ENCODE assay signal across 1 cellular context in the genomic region with DNA sequence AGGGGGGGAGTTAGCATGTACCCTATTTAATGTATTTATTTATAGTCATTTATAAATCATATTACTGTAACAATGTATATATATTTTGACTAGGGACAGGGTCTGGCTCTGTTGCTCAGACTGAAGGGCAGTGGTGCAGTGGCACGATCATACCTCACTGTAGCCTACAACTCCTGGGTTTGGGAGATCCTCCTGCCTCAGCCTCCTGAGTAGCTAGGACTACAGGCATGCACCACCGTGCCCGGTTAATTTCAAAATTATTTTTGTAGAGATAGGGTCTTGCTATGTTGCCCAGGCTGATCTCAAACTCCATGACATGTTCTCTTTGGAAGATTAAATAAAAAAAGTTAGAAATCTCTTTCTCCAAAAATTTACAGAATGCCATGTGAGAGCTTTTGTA.
TF ChIP-seq lines count a peak whose summit lies in the region.

No MANE protein-coding gene starts in this region.

TF ChIP-seq in HepG2, 621 proteins besides CTCF, POLR2A, EP300 and RAD21:
- TF ChIP-seq GTF2F1 (IDR thresholded peaks at IDR 0.05; ENCODE audit: low read length): no peak
- TF ChIP-seq ZNF614 (CRISPR knock-in tag; IDR thresholded peaks at IDR 0.05; ENCODE audit: borderline replicate concordance): no peak
- TF ChIP-seq ZNF121 (CRISPR knock-in tag; IDR thresholded peaks at IDR 0.05): peak; percentile 91
- TF ChIP-seq TEAD2 (CRISPR knock-in tag; IDR thresholded peaks at IDR 0.05): no peak
- 0 out of 2 replicates have a peak, but pooled peaks have one; percentile 11 for TF ChIP-seq SNAPC2 (CRISPR knock-in tag; IDR thresholded peaks at IDR 0.05)
- TF ChIP-seq, protein P1, sequence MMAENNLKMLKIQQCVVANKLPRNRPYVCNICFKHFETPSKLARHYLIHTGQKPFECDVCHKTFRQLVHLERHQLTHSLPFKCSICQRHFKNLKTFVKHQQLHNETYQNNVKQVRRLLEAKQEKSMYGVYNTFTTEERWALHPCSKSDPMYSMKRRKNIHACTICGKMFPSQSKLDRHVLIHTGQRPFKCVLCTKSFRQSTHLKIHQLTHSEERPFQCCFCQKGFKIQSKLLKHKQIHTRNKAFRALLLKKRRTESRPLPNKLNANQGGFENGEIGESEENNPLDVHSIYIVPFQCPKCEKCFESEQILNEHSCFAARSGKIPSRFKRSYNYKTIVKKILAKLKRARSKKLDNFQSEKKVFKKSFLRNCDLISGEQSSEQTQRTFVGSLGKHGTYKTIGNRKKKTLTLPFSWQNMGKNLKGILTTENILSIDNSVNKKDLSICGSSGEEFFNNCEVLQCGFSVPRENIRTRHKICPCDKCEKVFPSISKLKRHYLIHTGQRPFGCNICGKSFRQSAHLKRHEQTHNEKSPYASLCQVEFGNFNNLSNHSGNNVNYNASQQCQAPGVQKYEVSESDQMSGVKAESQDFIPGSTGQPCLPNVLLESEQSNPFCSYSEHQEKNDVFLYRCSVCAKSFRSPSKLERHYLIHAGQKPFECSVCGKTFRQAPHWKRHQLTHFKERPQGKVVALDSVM (CRISPR knock-in tag; IDR thresholded peaks at IDR 0.05): peak; percentile 65; the same call in 1 of the 2 replicates
- TF ChIP-seq KDM2A (CRISPR knock-in tag; IDR thresholded peaks at IDR 0.05; ENCODE audit: borderline replicate concordance, low read depth): 0 out of 2 replicates have a peak, but pooled peaks have one; percentile 28
- TF ChIP-seq, protein P2, sequence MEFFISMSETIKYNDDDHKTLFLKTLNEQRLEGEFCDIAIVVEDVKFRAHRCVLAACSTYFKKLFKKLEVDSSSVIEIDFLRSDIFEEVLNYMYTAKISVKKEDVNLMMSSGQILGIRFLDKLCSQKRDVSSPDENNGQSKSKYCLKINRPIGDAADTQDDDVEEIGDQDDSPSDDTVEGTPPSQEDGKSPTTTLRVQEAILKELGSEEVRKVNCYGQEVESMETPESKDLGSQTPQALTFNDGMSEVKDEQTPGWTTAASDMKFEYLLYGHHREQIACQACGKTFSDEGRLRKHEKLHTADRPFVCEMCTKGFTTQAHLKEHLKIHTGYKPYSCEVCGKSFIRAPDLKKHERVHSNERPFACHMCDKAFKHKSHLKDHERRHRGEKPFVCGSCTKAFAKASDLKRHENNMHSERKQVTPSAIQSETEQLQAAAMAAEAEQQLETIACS (CRISPR knock-in tag; IDR thresholded peaks at IDR 0.05): no peak
- TF ChIP-seq, protein P3, sequence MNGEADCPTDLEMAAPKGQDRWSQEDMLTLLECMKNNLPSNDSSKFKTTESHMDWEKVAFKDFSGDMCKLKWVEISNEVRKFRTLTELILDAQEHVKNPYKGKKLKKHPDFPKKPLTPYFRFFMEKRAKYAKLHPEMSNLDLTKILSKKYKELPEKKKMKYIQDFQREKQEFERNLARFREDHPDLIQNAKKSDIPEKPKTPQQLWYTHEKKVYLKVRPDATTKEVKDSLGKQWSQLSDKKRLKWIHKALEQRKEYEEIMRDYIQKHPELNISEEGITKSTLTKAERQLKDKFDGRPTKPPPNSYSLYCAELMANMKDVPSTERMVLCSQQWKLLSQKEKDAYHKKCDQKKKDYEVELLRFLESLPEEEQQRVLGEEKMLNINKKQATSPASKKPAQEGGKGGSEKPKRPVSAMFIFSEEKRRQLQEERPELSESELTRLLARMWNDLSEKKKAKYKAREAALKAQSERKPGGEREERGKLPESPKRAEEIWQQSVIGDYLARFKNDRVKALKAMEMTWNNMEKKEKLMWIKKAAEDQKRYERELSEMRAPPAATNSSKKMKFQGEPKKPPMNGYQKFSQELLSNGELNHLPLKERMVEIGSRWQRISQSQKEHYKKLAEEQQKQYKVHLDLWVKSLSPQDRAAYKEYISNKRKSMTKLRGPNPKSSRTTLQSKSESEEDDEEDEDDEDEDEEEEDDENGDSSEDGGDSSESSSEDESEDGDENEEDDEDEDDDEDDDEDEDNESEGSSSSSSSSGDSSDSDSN (CRISPR knock-in tag; IDR thresholded peaks at IDR 0.05): 0 out of 2 replicates have a peak, but pooled peaks have one; percentile 20
- TF ChIP-seq FOXK1 (CRISPR knock-in tag; IDR thresholded peaks at IDR 0.05; ENCODE audit: borderline replicate concordance, low read depth): no peak
- TF ChIP-seq, protein P4, sequence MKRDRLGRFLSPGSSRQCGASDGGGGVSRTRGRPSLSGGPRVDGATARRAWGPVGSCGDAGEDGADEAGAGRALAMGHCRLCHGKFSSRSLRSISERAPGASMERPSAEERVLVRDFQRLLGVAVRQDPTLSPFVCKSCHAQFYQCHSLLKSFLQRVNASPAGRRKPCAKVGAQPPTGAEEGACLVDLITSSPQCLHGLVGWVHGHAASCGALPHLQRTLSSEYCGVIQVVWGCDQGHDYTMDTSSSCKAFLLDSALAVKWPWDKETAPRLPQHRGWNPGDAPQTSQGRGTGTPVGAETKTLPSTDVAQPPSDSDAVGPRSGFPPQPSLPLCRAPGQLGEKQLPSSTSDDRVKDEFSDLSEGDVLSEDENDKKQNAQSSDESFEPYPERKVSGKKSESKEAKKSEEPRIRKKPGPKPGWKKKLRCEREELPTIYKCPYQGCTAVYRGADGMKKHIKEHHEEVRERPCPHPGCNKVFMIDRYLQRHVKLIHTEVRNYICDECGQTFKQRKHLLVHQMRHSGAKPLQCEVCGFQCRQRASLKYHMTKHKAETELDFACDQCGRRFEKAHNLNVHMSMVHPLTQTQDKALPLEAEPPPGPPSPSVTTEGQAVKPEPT (CRISPR knock-in tag; IDR thresholded peaks at IDR 0.05; ENCODE audit: low read depth): 0 out of 2 replicates have a peak, but pooled peaks have one; percentile 45
- TF ChIP-seq, protein P5, sequence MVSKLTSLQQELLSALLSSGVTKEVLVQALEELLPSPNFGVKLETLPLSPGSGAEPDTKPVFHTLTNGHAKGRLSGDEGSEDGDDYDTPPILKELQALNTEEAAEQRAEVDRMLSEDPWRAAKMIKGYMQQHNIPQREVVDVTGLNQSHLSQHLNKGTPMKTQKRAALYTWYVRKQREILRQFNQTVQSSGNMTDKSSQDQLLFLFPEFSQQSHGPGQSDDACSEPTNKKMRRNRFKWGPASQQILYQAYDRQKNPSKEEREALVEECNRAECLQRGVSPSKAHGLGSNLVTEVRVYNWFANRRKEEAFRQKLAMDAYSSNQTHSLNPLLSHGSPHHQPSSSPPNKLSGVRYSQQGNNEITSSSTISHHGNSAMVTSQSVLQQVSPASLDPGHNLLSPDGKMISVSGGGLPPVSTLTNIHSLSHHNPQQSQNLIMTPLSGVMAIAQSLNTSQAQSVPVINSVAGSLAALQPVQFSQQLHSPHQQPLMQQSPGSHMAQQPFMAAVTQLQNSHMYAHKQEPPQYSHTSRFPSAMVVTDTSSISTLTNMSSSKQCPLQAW (CRISPR knock-in tag; IDR thresholded peaks at IDR 0.05): 0 out of 2 replicates have a peak, but pooled peaks have one; percentile 6
- TF ChIP-seq, protein P6, sequence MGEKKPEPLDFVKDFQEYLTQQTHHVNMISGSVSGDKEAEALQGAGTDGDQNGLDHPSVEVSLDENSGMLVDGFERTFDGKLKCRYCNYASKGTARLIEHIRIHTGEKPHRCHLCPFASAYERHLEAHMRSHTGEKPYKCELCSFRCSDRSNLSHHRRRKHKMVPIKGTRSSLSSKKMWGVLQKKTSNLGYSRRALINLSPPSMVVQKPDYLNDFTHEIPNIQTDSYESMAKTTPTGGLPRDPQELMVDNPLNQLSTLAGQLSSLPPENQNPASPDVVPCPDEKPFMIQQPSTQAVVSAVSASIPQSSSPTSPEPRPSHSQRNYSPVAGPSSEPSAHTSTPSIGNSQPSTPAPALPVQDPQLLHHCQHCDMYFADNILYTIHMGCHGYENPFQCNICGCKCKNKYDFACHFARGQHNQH (CRISPR knock-in tag; IDR thresholded peaks at IDR 0.05): 0 out of 2 replicates have a peak, but pooled peaks have one; percentile 6
- TF ChIP-seq ZNF678 (CRISPR knock-in tag; IDR thresholded peaks at IDR 0.05): 0 out of 2 replicates have a peak, but pooled peaks have one; percentile 28
- TF ChIP-seq, protein P7, sequence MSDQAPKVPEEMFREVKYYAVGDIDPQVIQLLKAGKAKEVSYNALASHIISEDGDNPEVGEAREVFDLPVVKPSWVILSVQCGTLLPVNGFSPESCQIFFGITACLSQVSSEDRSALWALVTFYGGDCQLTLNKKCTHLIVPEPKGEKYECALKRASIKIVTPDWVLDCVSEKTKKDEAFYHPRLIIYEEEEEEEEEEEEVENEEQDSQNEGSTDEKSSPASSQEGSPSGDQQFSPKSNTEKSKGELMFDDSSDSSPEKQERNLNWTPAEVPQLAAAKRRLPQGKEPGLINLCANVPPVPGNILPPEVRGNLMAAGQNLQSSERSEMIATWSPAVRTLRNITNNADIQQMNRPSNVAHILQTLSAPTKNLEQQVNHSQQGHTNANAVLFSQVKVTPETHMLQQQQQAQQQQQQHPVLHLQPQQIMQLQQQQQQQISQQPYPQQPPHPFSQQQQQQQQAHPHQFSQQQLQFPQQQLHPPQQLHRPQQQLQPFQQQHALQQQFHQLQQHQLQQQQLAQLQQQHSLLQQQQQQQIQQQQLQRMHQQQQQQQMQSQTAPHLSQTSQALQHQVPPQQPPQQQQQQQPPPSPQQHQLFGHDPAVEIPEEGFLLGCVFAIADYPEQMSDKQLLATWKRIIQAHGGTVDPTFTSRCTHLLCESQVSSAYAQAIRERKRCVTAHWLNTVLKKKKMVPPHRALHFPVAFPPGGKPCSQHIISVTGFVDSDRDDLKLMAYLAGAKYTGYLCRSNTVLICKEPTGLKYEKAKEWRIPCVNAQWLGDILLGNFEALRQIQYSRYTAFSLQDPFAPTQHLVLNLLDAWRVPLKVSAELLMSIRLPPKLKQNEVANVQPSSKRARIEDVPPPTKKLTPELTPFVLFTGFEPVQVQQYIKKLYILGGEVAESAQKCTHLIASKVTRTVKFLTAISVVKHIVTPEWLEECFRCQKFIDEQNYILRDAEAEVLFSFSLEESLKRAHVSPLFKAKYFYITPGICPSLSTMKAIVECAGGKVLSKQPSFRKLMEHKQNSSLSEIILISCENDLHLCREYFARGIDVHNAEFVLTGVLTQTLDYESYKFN (CRISPR knock-in tag; conservative IDR thresholded peaks at IDR 0.05): peak; percentile 1; the same call in 1 of the 2 replicates
- peak; percentile 58; the same call in 1 of the 2 replicates for TF ChIP-seq ZNF501 (CRISPR knock-in tag; IDR thresholded peaks at IDR 0.05)
- TF ChIP-seq, protein P8, sequence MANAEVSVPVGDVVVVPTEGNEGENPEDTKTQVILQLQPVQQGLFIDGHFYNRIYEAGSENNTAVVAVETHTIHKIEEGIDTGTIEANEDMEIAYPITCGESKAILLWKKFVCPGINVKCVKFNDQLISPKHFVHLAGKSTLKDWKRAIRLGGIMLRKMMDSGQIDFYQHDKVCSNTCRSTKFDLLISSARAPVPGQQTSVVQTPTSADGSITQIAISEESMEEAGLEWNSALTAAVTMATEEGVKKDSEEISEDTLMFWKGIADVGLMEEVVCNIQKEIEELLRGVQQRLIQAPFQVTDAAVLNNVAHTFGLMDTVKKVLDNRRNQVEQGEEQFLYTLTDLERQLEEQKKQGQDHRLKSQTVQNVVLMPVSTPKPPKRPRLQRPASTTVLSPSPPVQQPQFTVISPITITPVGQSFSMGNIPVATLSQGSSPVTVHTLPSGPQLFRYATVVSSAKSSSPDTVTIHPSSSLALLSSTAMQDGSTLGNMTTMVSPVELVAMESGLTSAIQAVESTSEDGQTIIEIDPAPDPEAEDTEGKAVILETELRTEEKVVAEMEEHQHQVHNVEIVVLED (CRISPR knock-in tag; IDR thresholded peaks at IDR 0.05; ENCODE audit: borderline replicate concordance): 0 out of 2 replicates have a peak, but pooled peaks have one; percentile 5
- TF ChIP-seq, protein P9, sequence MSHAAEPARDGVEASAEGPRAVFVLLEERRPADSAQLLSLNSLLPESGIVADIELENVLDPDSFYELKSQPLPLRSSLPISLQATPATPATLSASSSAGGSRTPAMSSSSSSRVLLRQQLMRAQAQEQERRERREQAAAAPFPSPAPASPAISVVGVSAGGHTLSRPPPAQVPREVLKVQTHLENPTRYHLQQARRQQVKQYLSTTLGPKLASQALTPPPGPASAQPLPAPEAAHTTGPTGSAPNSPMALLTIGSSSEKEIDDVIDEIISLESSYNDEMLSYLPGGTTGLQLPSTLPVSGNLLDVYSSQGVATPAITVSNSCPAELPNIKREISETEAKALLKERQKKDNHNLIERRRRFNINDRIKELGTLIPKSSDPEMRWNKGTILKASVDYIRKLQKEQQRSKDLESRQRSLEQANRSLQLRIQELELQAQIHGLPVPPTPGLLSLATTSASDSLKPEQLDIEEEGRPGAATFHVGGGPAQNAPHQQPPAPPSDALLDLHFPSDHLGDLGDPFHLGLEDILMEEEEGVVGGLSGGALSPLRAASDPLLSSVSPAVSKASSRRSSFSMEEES (CRISPR knock-in tag; IDR thresholded peaks at IDR 0.05): no peak
- TF ChIP-seq, protein P10, sequence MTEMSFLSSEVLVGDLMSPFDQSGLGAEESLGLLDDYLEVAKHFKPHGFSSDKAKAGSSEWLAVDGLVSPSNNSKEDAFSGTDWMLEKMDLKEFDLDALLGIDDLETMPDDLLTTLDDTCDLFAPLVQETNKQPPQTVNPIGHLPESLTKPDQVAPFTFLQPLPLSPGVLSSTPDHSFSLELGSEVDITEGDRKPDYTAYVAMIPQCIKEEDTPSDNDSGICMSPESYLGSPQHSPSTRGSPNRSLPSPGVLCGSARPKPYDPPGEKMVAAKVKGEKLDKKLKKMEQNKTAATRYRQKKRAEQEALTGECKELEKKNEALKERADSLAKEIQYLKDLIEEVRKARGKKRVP (CRISPR knock-in tag; IDR thresholded peaks at IDR 0.05): no peak
- peak; percentile 9; the same call in 1 of the 2 replicates for TF ChIP-seq TBX2 (CRISPR knock-in tag; IDR thresholded peaks at IDR 0.05; ENCODE audit: borderline replicate concordance)
- peak; percentile 26; the same call in 1 of the 2 replicates for TF ChIP-seq MEIS1 (CRISPR knock-in tag; IDR thresholded peaks at IDR 0.05; ENCODE audit: borderline replicate concordance)
- no peak for TF ChIP-seq MIER2 (CRISPR knock-in tag; IDR thresholded peaks at IDR 0.05)
